13 cellular contexts compared by ENCODE assay signal in the genomic region with DNA sequence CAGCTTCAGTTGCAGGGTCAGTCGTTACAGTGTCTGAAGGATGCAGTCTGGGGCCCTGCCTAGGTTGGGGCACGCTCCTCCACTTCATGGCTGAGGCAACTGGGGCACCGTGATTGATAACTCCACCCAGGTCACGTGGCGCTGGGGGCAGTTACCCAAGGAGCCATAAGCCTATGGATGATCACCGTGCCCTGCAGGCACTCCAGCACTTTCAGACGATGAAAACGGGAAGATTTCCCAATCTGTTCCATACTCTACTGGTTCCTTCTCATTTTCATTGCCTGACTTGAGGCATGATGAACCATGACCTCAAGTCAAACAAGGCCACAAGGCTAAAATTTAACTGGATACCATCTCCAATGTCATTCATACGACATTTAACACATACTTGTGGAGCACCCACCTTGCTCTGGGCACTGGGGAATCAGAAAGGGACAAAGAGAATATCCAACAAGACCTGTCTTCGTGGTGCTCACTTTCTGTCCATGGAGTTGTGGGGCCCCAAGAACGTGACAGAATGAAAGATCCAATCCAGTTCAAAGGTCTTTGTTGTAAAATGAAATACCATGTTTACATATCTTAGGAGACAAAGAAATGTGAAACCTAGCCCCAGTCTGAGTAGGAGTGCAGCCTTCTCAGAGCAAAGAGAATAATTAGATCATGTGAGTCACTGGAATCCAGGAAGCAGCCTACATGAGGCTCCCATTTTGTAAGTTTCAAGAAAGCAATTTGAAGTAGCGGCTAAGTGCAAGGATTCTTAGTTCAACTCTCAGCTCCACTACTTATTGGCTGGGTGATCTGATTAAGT. TPM values are rescaled to one million over a fixed set of nuclear protein-coding genes. Genes with fewer than 3 reads are reported as not detected.
DNase-seq lines count a peak whose midpoint lies in the region; TF ChIP-seq lines count a peak whose summit lies in the region.
"Had no signal": no experiment of that assay in that cellular context is flagged by ENCODE, and none has a peak within 500 bp of the region (broad histone marks: within the 10 kb centered on the region; RNA-seq: fewer than 3 reads in every experiment).

No MANE protein-coding gene starts in this region.

- no peaks in the 10 kb centered on the region; the same call in 1 of the 2 replicates for H3K27me3 Mint-ChIP-seq in H9 (ENCODE audit: low read depth)
- H3K27me3 Mint-ChIP-seq in osteocyte (ENCODE audit: unreplicated experiment): no peaks in the 10 kb centered on the region
- H3K27me3 Mint-ChIP-seq: T-helper 17 cell had no signal

- H3K4me1 Mint-ChIP-seq in H9 (no peaks in the 10 kb centered on the region), osteocyte (ENCODE audit: unreplicated experiment) (no peaks in the 10 kb centered on the region)

- no peak overlapping the region for H2AK5ac ChIP-seq in H9 (ENCODE audit: insufficient read length, low read length)

- no peak for TF ChIP-seq CTCF in H9 (conservative IDR thresholded peaks at IDR 0.05)
- no peak for TF ChIP-seq CTCF in osteocyte (IDR thresholded peaks at IDR 0.05)

- H3K27ac Mint-ChIP-seq in H9 (peak overlapping the region in 1 of 3 experiments; percentile 59; a peak in 1 of 7 replicates), osteocyte (ENCODE audit: unreplicated experiment) (no peak overlapping the region)
- H3K27ac Mint-ChIP-seq: T-helper 17 cell had no signal

- DNase-seq in AG08396 (ENCODE audit: low spot score): peak; percentile 58
- no peak for DNase-seq in H9
- peak; percentile 14 for DNase-seq in SW480 (ENCODE audit: low spot score)
- peak; percentile 46 for DNase-seq in hepatic stellate cell (ENCODE audit: low spot score)
- DNase-seq in osteocyte (ENCODE audit: extremely low spot score, unreplicated experiment): no peak
- DNase-seq in hippocampal formation (lab: John Stamatoyannopoulos, UW): no peak
- no peak for DNase-seq in NOMO-1 (lab: John Stamatoyannopoulos, UW; ENCODE audit: unreplicated experiment in 2 of 2)
- DNase-seq in activated CD4-positive, alpha-beta T cell treated with anti-CD3 and anti-CD28 coated beads, Interleukin-2, amount 50 U/mL, for 1 hour: no peak
- DNase-seq: activated T-cell treated with anti-CD3 and anti-CD28 coated beads, Interleukin-2, amount 50 U/mL, for 1 hour; DMS 273 treated with DMSO at 0.1 percent for 48 hours; islet precursor cell; NCI-H345; T-helper 17 cell had no signal

- H3K9me3 ChIP-seq in H9 (ENCODE audit: control insufficient read depth, low read depth, low read length): no peaks in the 10 kb centered on the region

- no peak overlapping the region for H2BK12ac ChIP-seq in H9 (ENCODE audit: insufficient read length, low read depth, low read length)

- peak overlapping the region; percentile 50 for H4K5ac ChIP-seq in H9 (ENCODE audit: insufficient read length, low read depth, low read length)

- H2BK5ac ChIP-seq in H9 (ENCODE audit: insufficient read length, low read length): no peak overlapping the region

- H3K9ac ChIP-seq in H9 (ENCODE audit: extremely low read depth, insufficient read length, low read length): no peak overlapping the region

- H3K4me2 ChIP-seq in H9 (ENCODE audit: insufficient read depth, insufficient read length, low read length): no peak overlapping the region

- H3T11ph ChIP-seq in H9 (ENCODE audit: low read length): no peak overlapping the region

- no peak overlapping the region for H2BK15ac ChIP-seq in H9 (ENCODE audit: low read depth, low read length)

- no peaks in the 10 kb centered on the region for H4K20me1 ChIP-seq in H9 (ENCODE audit: control insufficient read depth, insufficient read depth, insufficient read length)

- no peak overlapping the region for H4K8ac ChIP-seq in H9 (replicated peaks; ENCODE audit: insufficient read length, low read depth, low read length)

- no peaks in the 10 kb centered on the region for H3K27me3 ChIP-seq in H9 (ENCODE audit: insufficient read depth, low read length)

- H3K79me1 ChIP-seq in H9 (ENCODE audit: insufficient read depth, low read depth, low read length, poor library complexity, severe bottlenecking): no peaks in the 10 kb centered on the region

- no peaks in the 10 kb centered on the region for H3K79me2 ChIP-seq in H9 (ENCODE audit: insufficient read depth, low read length)

- no peak overlapping the region for H2AFZ ChIP-seq in H9 (ENCODE audit: low read length)

- no peak overlapping the region for H2BK20ac ChIP-seq in H9 (ENCODE audit: low read depth, low read length, poor library complexity, severe bottlenecking)

- no peak overlapping the region for H3K4ac ChIP-seq in H9 (ENCODE audit: low read depth, low read length)

- H3K36me3 Mint-ChIP-seq in H9 (ENCODE audit: insufficient read depth in 1 of 3, low read depth in 3 of 3): no peaks in the 10 kb centered on the region
- H3K36me3 Mint-ChIP-seq in osteocyte (ENCODE audit: unreplicated experiment): no peaks in the 10 kb centered on the region

- no peak overlapping the region for H2BK120ac ChIP-seq in H9 (ENCODE audit: low read depth, low read length, poor library complexity, severe bottlenecking)

- no peak overlapping the region for H3K4me3 Mint-ChIP-seq in H9
- no peak overlapping the region for H3K4me3 Mint-ChIP-seq in osteocyte (ENCODE audit: unreplicated experiment)
- H3K4me3 Mint-ChIP-seq: T-helper 17 cell had no signal

- no peak overlapping the region for H3K14ac ChIP-seq in H9 (ENCODE audit: insufficient read depth, low read length)

- H3K23me2 ChIP-seq in H9 (ENCODE audit: insufficient read length, low read depth, low read length, poor library complexity, severe bottlenecking): no peaks in the 10 kb centered on the region

- no peak overlapping the region for H3K56ac ChIP-seq in H9 (ENCODE audit: insufficient read length, low read depth, low read length)

- no CpG with 5 or more reads among the region's 12 CpGs for WGBS in H9 (ENCODE audit: extremely low coverage, insufficient read length, low lambda C conversion rate)

- H3K23ac ChIP-seq in H9 (ENCODE audit: insufficient read length, low read depth, low read length): no peak overlapping the region

- H3K9me3 Mint-ChIP-seq in H9: no peaks in the 10 kb centered on the region
- no peaks in the 10 kb centered on the region for H3K9me3 Mint-ChIP-seq in osteocyte (ENCODE audit: unreplicated experiment)

- H4K91ac ChIP-seq in H9 (ENCODE audit: insufficient read length, low read depth, low read length): no peak overlapping the region

- H3K4me1 ChIP-seq in H9 (ENCODE audit: insufficient read depth, low read length): no peaks in the 10 kb centered on the region

- no peak overlapping the region for H3K27ac ChIP-seq in H9 (ENCODE audit: insufficient read length, low read depth, low read length)

- H3K18ac ChIP-seq in H9 (ENCODE audit: insufficient read length, low read depth, low read length): no peak overlapping the region

RNA-seq across cellular contexts. Expression of gene SPOCD1, which starts 39.4 kb away (rescaled TPM):
- total RNA-seq in H9 (2021) (1.5 and 2.7 TPM in 2 replicates), osteocyte (0.44 and 0.67 TPM in 2 replicates)

Comparison
In these comparisons a context has a peak if more than half of its experiments do, and no peak if none do; other contexts are left out.
1. DNase-seq: peak in AG08396 (single experiment), SW480 (single experiment) and hepatic stellate cell (single experiment); none in H9 (single experiment), osteocyte (single experiment), hippocampal formation (0 of 2), NOMO-1 (0 of 2) and activated CD4-positive, alpha-beta T cell treated with anti-CD3 and anti-CD28 coated beads, Interleukin-2, amount 50 U/mL, for 1 hour (single experiment).